Comparison of ENCODE assay signal across 29 cellular contexts in the genomic region with DNA sequence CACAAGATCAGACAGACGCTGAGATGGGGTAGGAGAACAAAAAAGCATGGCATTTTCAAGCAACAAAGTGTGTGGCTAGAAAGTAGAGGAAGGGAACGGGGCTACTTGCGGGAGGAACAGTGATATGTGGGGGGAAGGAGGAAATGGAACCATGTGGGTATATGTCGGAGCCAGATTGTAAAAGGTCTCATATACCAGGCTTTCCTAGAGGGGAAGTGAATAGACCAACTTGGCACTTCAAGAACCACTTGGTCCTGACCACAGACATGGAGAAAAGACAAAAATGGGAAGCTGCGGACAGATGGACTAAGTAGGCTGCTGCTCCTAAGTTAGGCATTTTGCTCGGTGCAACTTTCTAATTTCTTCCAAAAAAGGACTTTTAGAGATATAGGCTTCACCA.
"Had no signal": no experiment of that assay in that cellular context is flagged by ENCODE, and none has a peak within 500 bp of the region (broad histone marks: within the 10 kb centered on the region; RNA-seq: fewer than 3 reads in every experiment).

No MANE protein-coding gene starts in this region.

- DNase-seq: activated CD4-positive, alpha-beta memory T cell treated with anti-CD3 and anti-CD28 coated beads for 36 hours; activated CD4-positive, alpha-beta T cell treated with anti-CD3 and anti-CD28 coated beads for 4 hours; activated CD8-positive, alpha-beta memory T cell treated with anti-CD3 and anti-CD28 coated beads, Interleukin-2, amount 50 U/mL, for 4 hours; activated effector memory CD4-positive, alpha-beta T cell treated with anti-CD3 and anti-CD28 coated beads, Interleukin-2, amount 50 U/mL, for 16 hours; activated naive CD4-positive, alpha-beta T cell treated with anti-CD3 and anti-CD28 coated beads, Interleukin-2, amount 10 ng/mL, durations not matched to agents 7 days and 5 days; activated naive CD8-positive, alpha-beta T cell treated with anti-CD3 and anti-CD28 coated beads, Interleukin-2, amount 10 ng/mL, durations not matched to agents 7 days and 5 days; activated T-cell treated with anti-CD3 and anti-CD28 coated beads, Interleukin-2, amount 50 U/mL, for 1 hour; cerebellar nuclear complex; colonic mucosa; effector memory CD4-positive, alpha-beta T cell; left lung; lower lobe of right lung; mesenchymal stem cell; natural killer cell; stimulated activated CD4-positive, alpha-beta T cell treated with anti-CD3 and anti-CD28 coated beads, Interleukin-1b, Interleukin-23, amount 100 ng/mL, for 48 hours; stimulated activated CD4-positive, alpha-beta T cell treated with anti-CD3 and anti-CD28 coated beads, Interleukin-4, amount 100 ng/mL, for 4 hours; stimulated activated CD8-positive, alpha-beta memory T cell treated with anti-CD3 and anti-CD28 coated beads, Interleukin-4, amount 100 ng/mL, for 48 hours; testis; transverse colon had no signal

- H3K9me3 Mint-ChIP-seq: activated CD4-positive, alpha-beta memory T cell treated with anti-CD3 and anti-CD28 coated beads for 36 hours; activated naive CD8-positive, alpha-beta T cell treated with anti-CD3 and anti-CD28 coated beads, Interleukin-2, amount 10 ng/mL, durations not matched to agents 7 days and 5 days; activated T-helper 1 cell treated with anti-CD3 and anti-CD28 coated beads, Interleukin-12 subunit alpha, Interleukin-12 subunit beta, Interleukin-2, Interleukin-4 antibody, amounts not matched to agents 30 ng/mL and 10 ng/mL and 1 ng/mL, durations not matched to agents 14 hours and 24 hours and 36 hours had no signal

- FAIRE-seq: frontal cortex, islet of Langerhans, urothelium cell line had no signal

- H3K4me1 Mint-ChIP-seq: activated naive CD4-positive, alpha-beta T cell treated with anti-CD3 and anti-CD28 coated beads, Interleukin-2, amount 10 ng/mL, durations not matched to agents 7 days and 5 days; activated naive CD8-positive, alpha-beta T cell treated with anti-CD3 and anti-CD28 coated beads, Interleukin-2, amount 10 ng/mL, durations not matched to agents 7 days and 5 days; natural killer cell; stimulated activated memory B cell treated with anti-CD40 and anti-IgM and Interleukin-4, amounts not matched to agents 10 μg/mL and 1 μg/mL and 100 μg/mL, for 72 hours had no signal

- H3K27me3 Mint-ChIP-seq: activated CD4-positive, alpha-beta memory T cell treated with anti-CD3 and anti-CD28 coated beads for 36 hours; activated naive CD4-positive, alpha-beta T cell treated with anti-CD3 and anti-CD28 coated beads, Interleukin-2, amount 10 ng/mL, durations not matched to agents 7 days and 5 days; activated naive CD8-positive, alpha-beta T cell treated with anti-CD3 and anti-CD28 coated beads, Interleukin-2, amount 10 ng/mL, durations not matched to agents 7 days and 5 days; brain; stimulated activated memory B cell treated with anti-CD40 and anti-IgM and Interleukin-4, amounts not matched to agents 10 μg/mL and 1 μg/mL and 100 μg/mL, for 72 hours had no signal

- H3K36me3 Mint-ChIP-seq: activated CD4-positive, alpha-beta memory T cell treated with anti-CD3 and anti-CD28 coated beads for 36 hours; activated naive CD4-positive, alpha-beta T cell treated with anti-CD3 and anti-CD28 coated beads, Interleukin-2, amount 10 ng/mL, durations not matched to agents 7 days and 5 days; activated naive CD8-positive, alpha-beta T cell treated with anti-CD3 and anti-CD28 coated beads, Interleukin-2, amount 10 ng/mL, durations not matched to agents 7 days and 5 days; natural killer cell; stimulated activated memory B cell treated with anti-CD40 and anti-IgM and Interleukin-4, amounts not matched to agents 10 μg/mL and 1 μg/mL and 100 μg/mL, for 72 hours had no signal

- H3K4me3 ChIP-seq: ascending aorta, cardiac muscle cell, colonic mucosa, left lung, lower lobe of right lung, right atrium auricular region, smooth muscle cell, testis, transverse colon had no signal

- H3K27ac Mint-ChIP-seq: activated CD4-positive, alpha-beta memory T cell treated with anti-CD3 and anti-CD28 coated beads for 36 hours; activated naive CD4-positive, alpha-beta T cell treated with anti-CD3 and anti-CD28 coated beads, Interleukin-2, amount 10 ng/mL, durations not matched to agents 7 days and 5 days; activated naive CD8-positive, alpha-beta T cell treated with anti-CD3 and anti-CD28 coated beads, Interleukin-2, amount 10 ng/mL, durations not matched to agents 7 days and 5 days; activated T-helper 1 cell treated with anti-CD3 and anti-CD28 coated beads, Interleukin-12 subunit alpha, Interleukin-12 subunit beta, Interleukin-2, Interleukin-4 antibody, amounts not matched to agents 30 ng/mL and 10 ng/mL and 1 ng/mL, durations not matched to agents 14 hours and 24 hours and 36 hours; brain; natural killer cell; stimulated activated memory B cell treated with anti-CD40 and anti-IgM and Interleukin-4, amounts not matched to agents 10 μg/mL and 1 μg/mL and 100 μg/mL, for 72 hours had no signal

- H3K4me3 Mint-ChIP-seq: activated CD4-positive, alpha-beta memory T cell treated with anti-CD3 and anti-CD28 coated beads for 36 hours; activated naive CD4-positive, alpha-beta T cell treated with anti-CD3 and anti-CD28 coated beads, Interleukin-2, amount 10 ng/mL, durations not matched to agents 7 days and 5 days; activated naive CD8-positive, alpha-beta T cell treated with anti-CD3 and anti-CD28 coated beads, Interleukin-2, amount 10 ng/mL, durations not matched to agents 7 days and 5 days; activated T-helper 1 cell treated with anti-CD3 and anti-CD28 coated beads, Interleukin-12 subunit alpha, Interleukin-12 subunit beta, Interleukin-2, Interleukin-4 antibody, amounts not matched to agents 30 ng/mL and 10 ng/mL and 1 ng/mL, durations not matched to agents 14 hours and 24 hours and 36 hours; brain; natural killer cell; stimulated activated memory B cell treated with anti-CD40 and anti-IgM and Interleukin-4, amounts not matched to agents 10 μg/mL and 1 μg/mL and 100 μg/mL, for 72 hours had no signal
